ENCODE assay signal across 11 cellular contexts in the genomic region with DNA sequence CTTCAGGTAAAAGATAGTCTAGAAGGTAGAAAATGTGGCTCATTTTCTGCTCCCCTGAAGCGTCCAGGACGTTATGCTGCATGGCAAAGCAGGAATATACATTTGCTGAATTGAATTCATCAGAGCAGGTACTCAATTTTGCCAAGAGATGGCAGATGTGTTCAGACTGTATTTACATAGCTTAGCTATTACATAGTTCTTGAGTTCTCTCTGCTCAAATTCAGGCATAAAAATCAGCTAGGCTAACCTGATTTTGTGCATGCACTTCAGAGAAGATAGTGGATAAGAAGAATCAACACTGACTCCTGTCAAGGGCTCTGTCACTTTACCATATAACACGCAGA.
A peak's percentile ranks its signal among the peaks of the same experiment; 100 is the strongest.
DNase-seq lines count a peak whose midpoint lies in the region; ATAC-seq and TF ChIP-seq lines count a peak whose summit lies in the region.
"Had no signal": no experiment of that assay in that cellular context is flagged by ENCODE, and none has a peak within 500 bp of the region (broad histone marks: within the 10 kb centered on the region; RNA-seq: fewer than 3 reads in every experiment).

No MANE protein-coding gene starts in this region.

- no peaks in the 10 kb centered on the region for H3K4me1 Mint-ChIP-seq in activated T-helper 2 cell treated with anti-CD3 and anti-CD28 coated beads, Interferon-gamma antibody, Interleukin-2, Interleukin-4, amounts not matched to agents 10 μg/mL and 5 μg/mL and 100 μg/mL, durations not matched to agents 14 hours and 24 hours and 36 hours (ENCODE audit: low read depth)

- TF ChIP-seq CTCF in astrocyte of the cerebellum (IDR thresholded peaks at IDR 0.05; ENCODE audit: low read depth, low read length, missing control alignments), result peak; percentile 24
- TF ChIP-seq CTCF in left lung (IDR thresholded peaks at IDR 0.05), result no peak
- no peak for TF ChIP-seq CTCF in GM10266 (IDR thresholded peaks at IDR 0.05; ENCODE audit: control insufficient read depth, insufficient read depth, low read depth, missing control alignments)

- H3K4me1 ChIP-seq in left lung, result no peaks in the 10 kb centered on the region

- H3K27ac Mint-ChIP-seq in activated T-helper 2 cell treated with anti-CD3 and anti-CD28 coated beads, Interferon-gamma antibody, Interleukin-2, Interleukin-4, amounts not matched to agents 10 μg/mL and 5 μg/mL and 100 μg/mL, durations not matched to agents 14 hours and 24 hours and 36 hours, result no peak overlapping the region

- ATAC-seq in left lung (peak; percentile 49), HG03108 (IDR thresholded peaks at IDR 0.05; ENCODE audit: unreplicated experiment) (no peak), GM21737 (IDR thresholded peaks at IDR 0.05; ENCODE audit: unreplicated experiment) (no peak)

- H3K27me3 Mint-ChIP-seq in activated T-helper 2 cell treated with anti-CD3 and anti-CD28 coated beads, Interferon-gamma antibody, Interleukin-2, Interleukin-4, amounts not matched to agents 10 μg/mL and 5 μg/mL and 100 μg/mL, durations not matched to agents 14 hours and 24 hours and 36 hours (ENCODE audit: low read depth), result no peaks in the 10 kb centered on the region

- no peak overlapping the region for H3K4me3 Mint-ChIP-seq in activated T-helper 2 cell treated with anti-CD3 and anti-CD28 coated beads, Interferon-gamma antibody, Interleukin-2, Interleukin-4, amounts not matched to agents 10 μg/mL and 5 μg/mL and 100 μg/mL, durations not matched to agents 14 hours and 24 hours and 36 hours (ENCODE audit: low read depth)

- peaks cover 0 to 2% of the 10 kb centered on the region in 2 donors for H3K9me3 ChIP-seq in left lung

- no peak overlapping the region for H3K27ac ChIP-seq in left lung

- no peak overlapping the region for H3K4me3 ChIP-seq in astrocyte of the cerebellum (ENCODE audit: low read depth, low read length)
- no peak overlapping the region for H3K4me3 ChIP-seq in left lung
- H3K4me3 ChIP-seq: lung had no signal

- H3K9me3 Mint-ChIP-seq in activated T-helper 2 cell treated with anti-CD3 and anti-CD28 coated beads, Interferon-gamma antibody, Interleukin-2, Interleukin-4, amounts not matched to agents 10 μg/mL and 5 μg/mL and 100 μg/mL, durations not matched to agents 14 hours and 24 hours and 36 hours, result no peaks in the 10 kb centered on the region

- DNase-seq in COLO829 (ENCODE audit: low spot score) (peak; percentile 53), NAMALWA (ENCODE audit: low spot score) (peak; percentile 32), astrocyte of the cerebellum (ENCODE audit: low read depth) (peak; percentile 6), left lung (no peak), GM10266 (ENCODE audit: extremely low spot score) (no peak)
- no peak for DNase-seq in activated T-helper 2 cell treated with anti-CD3 and anti-CD28 coated beads, Interferon-gamma antibody, Interleukin-2, Interleukin-4, amounts not matched to agents 10 μg/mL and 5 μg/mL and 100 μg/mL, durations not matched to agents 14 hours and 24 hours and 36 hours (ENCODE audit: low spot score)
- DNase-seq: cortex of kidney; stimulated activated CD4-positive, alpha-beta T cell treated with anti-CD3 and anti-CD28 coated beads, Interleukin-4, amount 100 ng/mL, for 1 hour had no signal

- intact Hi-C loops in left lung (cut with DNase I), result no loop called here
- intact Hi-C loops in activated T-helper 2 cell treated with anti-CD3 and anti-CD28 coated beads, Interferon-gamma antibody, Interleukin-2, Interleukin-4, amounts not matched to agents 10 μg/mL and 5 μg/mL and 100 μg/mL, durations not matched to agents 14 hours and 24 hours and 36 hours (cut with micrococcal nuclease), result no loop called here

- no peaks in the 10 kb centered on the region for H3K36me3 Mint-ChIP-seq in activated T-helper 2 cell treated with anti-CD3 and anti-CD28 coated beads, Interferon-gamma antibody, Interleukin-2, Interleukin-4, amounts not matched to agents 10 μg/mL and 5 μg/mL and 100 μg/mL, durations not matched to agents 14 hours and 24 hours and 36 hours (ENCODE audit: low read depth)

- H3K27me3 ChIP-seq in left lung, result no peaks in the 10 kb centered on the region

- in situ Hi-C loops in astrocyte of the cerebellum (cut with HindIII; ENCODE audit: low sequenced_read_pairs), result no loop called here

- no peaks in the 10 kb centered on the region for H3K36me3 ChIP-seq in left lung

Comparison
In these comparisons a context has a peak if more than half of its experiments do, and no peak if none do; other contexts are left out.
1. DNase-seq: peak in COLO829 (single experiment), NAMALWA (single experiment) and astrocyte of the cerebellum (single experiment); none in left lung (0 of 2), GM10266 (single experiment) and activated T-helper 2 cell treated with anti-CD3 and anti-CD28 coated beads, Interferon-gamma antibody, Interleukin-2, Interleukin-4, amounts not matched to agents 10 μg/mL and 5 μg/mL and 100 μg/mL, durations not matched to agents 14 hours and 24 hours and 36 hours (single experiment).